ENCODE assay signal across 21 cellular contexts in the genomic region with DNA sequence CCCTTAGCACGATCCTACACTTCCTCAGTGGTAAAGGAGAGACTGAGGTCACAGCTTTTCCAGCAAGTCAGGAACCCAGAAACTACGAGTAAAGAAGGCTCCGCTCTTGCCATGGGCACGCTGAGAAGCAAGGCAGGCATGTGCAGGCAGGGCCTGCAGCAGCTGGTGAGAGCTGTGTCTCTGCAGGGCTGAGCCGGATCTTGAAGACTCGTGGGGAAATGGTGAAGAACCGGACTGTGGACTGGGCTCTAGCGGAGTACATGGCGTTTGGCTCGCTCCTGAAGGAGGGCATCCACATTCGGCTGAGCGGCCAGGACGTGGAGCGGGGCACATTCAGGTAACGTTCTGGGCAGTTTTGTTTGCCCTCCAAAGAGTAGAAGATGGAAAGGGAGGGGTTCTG. TPM values are rescaled to one million over a fixed set of nuclear protein-coding genes. Genes with fewer than 3 reads are reported as not detected.
A peak's percentile ranks its signal among the peaks of the same experiment; 100 is the strongest.
DNase-seq lines count a peak whose midpoint lies in the region; ATAC-seq, FAIRE-seq and TF ChIP-seq lines count a peak whose summit lies in the region.
"Had no signal": no experiment of that assay in that cellular context is flagged by ENCODE, and none has a peak within 500 bp of the region (broad histone marks: within the 10 kb centered on the region; RNA-seq: fewer than 3 reads in every experiment).

No MANE protein-coding gene starts in this region.

- H4K8ac ChIP-seq in H9 (replicated peaks; ENCODE audit: insufficient read length, low read depth, low read length) = no peak overlapping the region

- no peak overlapping the region for H3K9ac ChIP-seq in H9 (ENCODE audit: extremely low read depth, insufficient read length, low read length)
- H3K9ac ChIP-seq: SK-N-SH had no signal

- no peaks in the 10 kb centered on the region for H3K27me3 Mint-ChIP-seq in H9 (ENCODE audit: low read depth)

- H2BK12ac ChIP-seq in H9 (ENCODE audit: insufficient read length, low read depth, low read length) = no peak overlapping the region

- H3K4me1 ChIP-seq in H9 (ENCODE audit: insufficient read depth, low read length) = no peaks in the 10 kb centered on the region
- H3K4me1 ChIP-seq in spleen = no peaks in the 10 kb centered on the region
- H3K4me1 ChIP-seq: A549, BE2C had no signal

- ATAC-seq in esophagus mucosa (peak; percentile 59), HG03135 (IDR thresholded peaks at IDR 0.05; ENCODE audit: unreplicated experiment) (no peak)
- ATAC-seq: A549, GM12878 had no signal

- no CpG with 5 or more reads among the region's 15 CpGs for WGBS in H9 (ENCODE audit: extremely low coverage, insufficient read length, low lambda C conversion rate)
- WGBS in spleen, 5 donors = 92 to 97% (median 94%) methylated on average over 15 of the region's 15 CpGs

- H2AK5ac ChIP-seq in H9 (ENCODE audit: insufficient read length, low read length) = no peak overlapping the region

- no peak overlapping the region for H4K5ac ChIP-seq in H9 (ENCODE audit: insufficient read length, low read depth, low read length)

- no peaks in the 10 kb centered on the region for H3K27me3 ChIP-seq in H9 (ENCODE audit: insufficient read depth, low read length)
- H3K27me3 ChIP-seq in spleen (replicated peaks in 1 of 7) = no peaks in the 10 kb centered on the region
- H3K27me3 ChIP-seq: BE2C had no signal

- no peaks in the 10 kb centered on the region; a peak in 1 of 5 replicates for H3K9me3 Mint-ChIP-seq in H9

- no peak overlapping the region for H3K4ac ChIP-seq in H9 (ENCODE audit: low read depth, low read length)

- no peak overlapping the region for H2AFZ ChIP-seq in H9 (ENCODE audit: low read length)

- H3K4me3 Mint-ChIP-seq in H9 = no peak overlapping the region; a peak in 1 of 5 replicates

- peaks cover 4 to 100% (median 82%) of the 10 kb centered on the region in 6 donors for H3K36me3 ChIP-seq in spleen

- no peak overlapping the region for H3K18ac ChIP-seq in H9 (ENCODE audit: insufficient read length, low read depth, low read length)

- no peak overlapping the region for H2BK20ac ChIP-seq in H9 (ENCODE audit: low read depth, low read length, poor library complexity, severe bottlenecking)

- H4K91ac ChIP-seq in H9 (ENCODE audit: insufficient read length, low read depth, low read length) = no peak overlapping the region

- no peak overlapping the region for H3T11ph ChIP-seq in H9 (ENCODE audit: low read length)

- H3K23me2 ChIP-seq in H9 (ENCODE audit: insufficient read length, low read depth, low read length, poor library complexity, severe bottlenecking) = no peaks in the 10 kb centered on the region

- H2BK5ac ChIP-seq in H9 (ENCODE audit: insufficient read length, low read length) = no peak overlapping the region

- FAIRE-seq in D721Med (lab: Jason Lieb, UNC) = no peak
- FAIRE-seq: A549, GM12878 had no signal

- H3K4me1 Mint-ChIP-seq in H9 = no peaks in the 10 kb centered on the region

- intact Hi-C loops in spleen (cut with DNase I; ENCODE audit: low total_unique reads) = no loop called here

- TF ChIP-seq CTCF in H9 (conservative IDR thresholded peaks at IDR 0.05) (no peak), spleen (IDR thresholded peaks at IDR 0.05 in 8 of 11, conservative IDR thresholded peaks at IDR 0.05 in 3 of 11) (no peak), D721Med (IDR thresholded peaks at IDR 0.05; ENCODE audit: insufficient read depth, missing control alignments) (no peak)

- TF ChIP-seq POLR2A in spleen (IDR thresholded peaks at IDR 0.05) = no peak

- H3K27ac ChIP-seq in H9 (ENCODE audit: insufficient read length, low read depth, low read length) (no peak overlapping the region), angular gyrus (ENCODE audit: low read depth, low read length) (peak overlapping the region; percentile 88), spleen (no peak overlapping the region)
- H3K27ac ChIP-seq: A549 had no signal

- H3K23ac ChIP-seq in H9 (ENCODE audit: insufficient read length, low read depth, low read length) = no peak overlapping the region

- no peaks in the 10 kb centered on the region for H3K9me3 ChIP-seq in H9 (ENCODE audit: control insufficient read depth, low read depth, low read length)
- peaks cover 0 to 4% (median 0%) of the 10 kb centered on the region in 8 donors for H3K9me3 ChIP-seq in spleen
- H3K9me3 ChIP-seq: A549, BE2C, SK-N-SH had no signal

- H3K79me2 ChIP-seq in H9 (ENCODE audit: insufficient read depth, low read length) = no peaks in the 10 kb centered on the region

- H2BK15ac ChIP-seq in H9 (ENCODE audit: low read depth, low read length) = no peak overlapping the region

- DNase-seq in H9 (no peak), spleen (peak; percentile 28), D721Med (ENCODE audit: insufficient read length, low spot score) (no peak), NCI-H1417 (lab: John Stamatoyannopoulos, UW) (no peak)
- DNase-seq: BE2C, DMS 273 treated with DMSO at 0.1 percent for 48 hours, DND-41, H7, KG1, NCI-H1092 treated with DMSO at 0.1 percent for 48 hours, NCI-H146, NCI-H2029, NCI-H2227 treated with DMSO at 0.1 percent for 48 hours, NCI-H510A, SIG-M5, SK-N-SH had no signal

- no peak overlapping the region for H2BK120ac ChIP-seq in H9 (ENCODE audit: low read depth, low read length, poor library complexity, severe bottlenecking)

- no peak overlapping the region for H3K14ac ChIP-seq in H9 (ENCODE audit: insufficient read depth, low read length)

- H3K36me3 Mint-ChIP-seq in H9 (ENCODE audit: insufficient read depth in 1 of 3, low read depth in 3 of 3) = peaks cover 53 to 76% (median 72%) of the 10 kb centered on the region in 3 experiments

- H3K56ac ChIP-seq in H9 (ENCODE audit: insufficient read length, low read depth, low read length) = no peak overlapping the region

- no peak overlapping the region for H3K4me3 ChIP-seq in spleen
- H3K4me3 ChIP-seq: A549, GM12878 had no signal

- no peak overlapping the region for H3K4me2 ChIP-seq in H9 (ENCODE audit: insufficient read depth, insufficient read length, low read length)
- H3K4me2 ChIP-seq: A549, SK-N-SH had no signal

- H3K27ac Mint-ChIP-seq in H9 = peak overlapping the region in 2 of 3 experiments; percentile 50 to 54; a peak in 2 of 7 replicates

- H4K20me1 ChIP-seq in H9 (ENCODE audit: control insufficient read depth, insufficient read depth, insufficient read length) = no peaks in the 10 kb centered on the region

- H3K79me1 ChIP-seq in H9 (ENCODE audit: insufficient read depth, low read depth, low read length, poor library complexity, severe bottlenecking) = no peaks in the 10 kb centered on the region

RNA-seq across cellular contexts. Expression of a gene that starts 51.9 kb away (rescaled TPM):
- total RNA-seq in H9 (2021) = 71.8 and 72.9 TPM in 2 replicates
- total RNA-seq in esophagus mucosa = 34.0 TPM
- 100 to 1,000 TPM in 4 of 7 donors, 10 to 100 TPM in 3; 35.6 to 160 (median 125) TPM for total RNA-seq in spleen
- polyA plus RNA-seq in spleen = 10 to 100 TPM; 27.7 to 95.7 (median 64.5) TPM
